Comparison of ENCODE assay signal across 1 cellular context in the genomic region with DNA sequence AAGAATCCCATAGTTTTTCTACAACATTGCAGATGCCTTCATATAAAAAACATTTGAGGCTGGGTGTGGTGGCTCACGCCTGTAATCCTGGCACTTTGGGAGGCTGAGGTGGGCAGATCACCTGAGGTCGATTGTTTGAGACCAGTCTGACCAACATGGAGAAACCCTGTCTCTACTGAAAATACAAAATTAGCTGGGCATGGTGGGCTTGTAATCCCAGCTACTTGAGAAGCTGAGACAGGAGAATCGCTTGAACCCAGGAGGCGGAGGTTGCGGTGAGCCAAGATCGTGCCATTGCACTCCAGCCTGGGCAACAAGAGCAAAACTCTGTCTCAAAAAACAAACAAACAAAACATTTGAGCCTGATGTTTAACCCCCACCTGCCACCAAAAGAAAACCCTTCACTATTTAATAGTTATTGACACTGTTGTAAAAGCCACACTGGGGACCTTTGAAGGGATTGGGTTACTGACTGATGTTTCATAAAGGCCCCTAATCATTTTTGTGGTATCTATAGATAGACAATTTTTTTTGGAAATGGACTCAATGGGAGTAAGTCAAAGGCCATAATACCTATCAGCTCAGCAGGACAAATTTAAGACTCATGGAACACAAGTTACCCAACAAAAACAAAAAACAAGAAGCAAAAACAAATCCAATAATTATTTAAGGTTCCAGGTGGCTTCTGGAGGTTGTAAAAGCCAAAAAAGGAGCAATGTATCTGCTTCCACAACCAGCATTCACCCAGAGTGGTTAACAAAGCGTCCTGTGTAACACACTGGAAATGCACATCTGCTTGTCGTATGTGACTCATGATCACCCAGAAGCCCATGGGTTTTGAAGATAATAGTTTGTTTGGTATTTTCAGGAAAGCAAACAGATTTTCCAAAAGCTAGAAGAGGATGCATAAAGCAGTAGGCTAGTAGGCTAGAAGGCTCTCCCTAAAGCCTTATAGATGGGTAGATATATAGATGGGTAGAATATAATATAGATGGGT.
TF ChIP-seq lines count a peak whose summit lies in the region.

No MANE protein-coding gene starts in this region.

TF ChIP-seq in HCT116, 20 proteins besides CTCF, POLR2A, EP300 and RAD21:
- TF ChIP-seq EZH2phosphoT487 (IDR thresholded peaks at IDR 0.05; ENCODE audit: borderline replicate concordance): no peak
- TF ChIP-seq, protein P1, sequence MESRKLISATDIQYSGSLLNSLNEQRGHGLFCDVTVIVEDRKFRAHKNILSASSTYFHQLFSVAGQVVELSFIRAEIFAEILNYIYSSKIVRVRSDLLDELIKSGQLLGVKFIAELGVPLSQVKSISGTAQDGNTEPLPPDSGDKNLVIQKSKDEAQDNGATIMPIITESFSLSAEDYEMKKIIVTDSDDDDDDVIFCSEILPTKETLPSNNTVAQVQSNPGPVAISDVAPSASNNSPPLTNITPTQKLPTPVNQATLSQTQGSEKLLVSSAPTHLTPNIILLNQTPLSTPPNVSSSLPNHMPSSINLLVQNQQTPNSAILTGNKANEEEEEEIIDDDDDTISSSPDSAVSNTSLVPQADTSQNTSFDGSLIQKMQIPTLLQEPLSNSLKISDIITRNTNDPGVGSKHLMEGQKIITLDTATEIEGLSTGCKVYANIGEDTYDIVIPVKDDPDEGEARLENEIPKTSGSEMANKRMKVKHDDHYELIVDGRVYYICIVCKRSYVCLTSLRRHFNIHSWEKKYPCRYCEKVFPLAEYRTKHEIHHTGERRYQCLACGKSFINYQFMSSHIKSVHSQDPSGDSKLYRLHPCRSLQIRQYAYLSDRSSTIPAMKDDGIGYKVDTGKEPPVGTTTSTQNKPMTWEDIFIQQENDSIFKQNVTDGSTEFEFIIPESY (IDR thresholded peaks at IDR 0.05; ENCODE audit: extremely low read depth, insufficient replicate concordance, low read length): no peak
- TF ChIP-seq, protein P2, sequence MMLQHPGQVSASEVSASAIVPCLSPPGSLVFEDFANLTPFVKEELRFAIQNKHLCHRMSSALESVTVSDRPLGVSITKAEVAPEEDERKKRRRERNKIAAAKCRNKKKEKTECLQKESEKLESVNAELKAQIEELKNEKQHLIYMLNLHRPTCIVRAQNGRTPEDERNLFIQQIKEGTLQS (IDR thresholded peaks at IDR 0.05): no peak
- TF ChIP-seq CBX3 (IDR thresholded peaks at IDR 0.05; ENCODE audit: low read depth): no peak
- TF ChIP-seq FOSL1 (IDR thresholded peaks at IDR 0.05; ENCODE audit: low read depth): no peak
